Comparison of ENCODE assay signal across 18 cellular contexts in the genomic region with DNA sequence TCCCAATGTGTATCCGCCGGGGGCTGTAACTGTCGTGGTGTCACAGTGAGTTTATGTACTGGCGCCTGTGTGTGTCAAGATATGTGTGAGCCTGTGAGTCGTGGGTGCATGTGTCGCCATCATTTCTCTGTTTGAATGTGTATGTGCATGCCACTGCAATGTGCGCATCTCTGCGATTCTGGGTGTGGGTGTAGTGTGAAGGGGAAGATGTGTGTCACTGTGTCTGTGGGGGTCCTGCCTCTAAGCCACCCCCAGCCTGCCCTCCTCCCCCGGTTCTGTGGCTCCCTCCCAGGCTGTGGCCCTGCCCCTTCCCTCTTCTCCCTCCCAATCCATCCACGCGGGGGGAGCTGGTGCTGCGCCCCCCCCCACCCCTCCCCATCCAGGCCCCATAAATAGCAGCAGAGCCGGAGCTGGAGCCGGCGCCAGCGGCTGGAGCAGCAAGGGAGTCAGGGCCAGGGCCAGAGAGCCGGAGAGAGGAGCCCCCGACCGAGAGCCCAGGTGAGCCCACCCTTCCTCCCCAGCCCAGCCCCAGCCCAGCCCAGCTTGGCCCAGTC. TPM values are rescaled to one million over a fixed set of nuclear protein-coding genes. Genes with fewer than 3 reads are reported as not detected.
DNase-seq lines count a peak whose midpoint lies in the region; ATAC-seq and TF ChIP-seq lines count a peak whose summit lies in the region.
"Had no signal": no experiment of that assay in that cellular context is flagged by ENCODE, and none has a peak within 500 bp of the region (broad histone marks: within the 10 kb centered on the region; RNA-seq: fewer than 3 reads in every experiment).

A gene (plus strand): TSS at position 419 of the 554 bp plus-strand sequence. CDS start 1,375 bp downstream, outside the sequence.

- peaks cover 2% of the 10 kb centered on the region for H3K27me3 Mint-ChIP-seq in activated naive CD8-positive, alpha-beta T cell treated with anti-CD3 and anti-CD28 coated beads, Interleukin-2, amount 10 ng/mL, durations not matched to agents 7 days and 5 days

- H3K27me3 ChIP-seq in neural cell (ENCODE audit: insufficient read depth, low read depth, low read length) = no peaks in the 10 kb centered on the region
- peaks cover 4% of the 10 kb centered on the region for H3K27me3 ChIP-seq in transverse colon
- H3K27me3 ChIP-seq: neutrophil, uterus had no signal

- H3K4me3 ChIP-seq in neural cell (ENCODE audit: low read length) (no peak within 1 kb of the TSS), transverse colon (no peak within 1 kb of the TSS)
- H3K4me3 ChIP-seq: esophagus muscularis mucosa, SJSA1, smooth muscle cell, uterus had no signal

- POLR2A ChIA-PET in activated naive CD8-positive, alpha-beta T cell treated with anti-CD3 and anti-CD28 coated beads, Interleukin-2, amount 10 ng/mL, durations not matched to agents 7 days and 5 days (lab: Charles Lee) = interaction anchor here (1.0 to 1.4 kb wide), 2 partner anchors 10 to 19 kb away, joined by 3 read pairs; a partner anchor contains a TSS

- peak; percentile 37 for DNase-seq in activated T-cell treated with anti-CD3 and anti-CD28 coated beads for 24 hours (ENCODE audit: low read depth)
- no peak for DNase-seq in activated T-cell treated with anti-CD3 and anti-CD28 coated beads, Interleukin-2, amount 50 U/mL, for 1 hour
- DNase-seq in activated naive CD8-positive, alpha-beta T cell treated with anti-CD3 and anti-CD28 coated beads, Interleukin-2, amount 10 ng/mL, durations not matched to agents 7 days and 5 days = no peak
- DNase-seq in stimulated activated effector memory CD8-positive, alpha-beta T cell treated with anti-CD3 and anti-CD28 coated beads, Interleukin-12 subunit alpha, Interleukin-12 subunit beta, amount 100 ng/mL, for 72 hours (ENCODE audit: low spot score in 2 of 2) = peak; percentile 38 to 69
- DNase-seq in transverse colon = no peak
- DNase-seq: DMS153, HFFc6, MM.1S, uterus had no signal

- ATAC-seq in activated naive CD8-positive, alpha-beta T cell treated with anti-CD3 and anti-CD28 coated beads, Interleukin-2, amount 10 ng/mL, durations not matched to agents 7 days and 5 days (ENCODE audit: low read depth) = no peak
- ATAC-seq in stimulated activated effector memory CD8-positive, alpha-beta T cell treated with anti-CD3 and anti-CD28 coated beads, Interleukin-12 subunit alpha, Interleukin-12 subunit beta, amount 100 ng/mL, for 72 hours = peak; percentile 97
- ATAC-seq in GM18907 (IDR thresholded peaks at IDR 0.05; ENCODE audit: unreplicated experiment) = no peak
- no peak for ATAC-seq in HG02981 (IDR thresholded peaks at IDR 0.05; ENCODE audit: unreplicated experiment)

- H4K20me1 ChIP-seq in neural cell (ENCODE audit: insufficient read depth) = no peaks in the 10 kb centered on the region

- H3K9ac ChIP-seq in neural cell (ENCODE audit: low read length) = no peak within 1 kb of the TSS

- H3K4me1 ChIP-seq in transverse colon = peaks cover 6 to 33% (median 18%) of the 10 kb centered on the region in 4 donors
- H3K4me1 ChIP-seq: SJSA1, uterus had no signal

- in situ Hi-C loops in transverse colon (cut with MboI; ENCODE audit: low pct_ligation_motif_present in 1 of 4, low pct_unique_long_range_greater_than_20kb in 1 of 4, low sequenced_read_pairs in 3 of 4) = no loop called here

- no peaks in the 10 kb centered on the region for H3K79me2 ChIP-seq in neural cell (replicated peaks; ENCODE audit: insufficient read depth, low read length)

- H3K27ac Mint-ChIP-seq in activated naive CD8-positive, alpha-beta T cell treated with anti-CD3 and anti-CD28 coated beads, Interleukin-2, amount 10 ng/mL, durations not matched to agents 7 days and 5 days = peak within 1 kb of the TSS; percentile 33
- peak within 1 kb of the TSS; percentile 13 for H3K27ac Mint-ChIP-seq in stimulated activated effector memory CD8-positive, alpha-beta T cell treated with anti-CD3 and anti-CD28 coated beads, Interleukin-12 subunit alpha, Interleukin-12 subunit beta, amount 100 ng/mL, for 72 hours
- H3K27ac Mint-ChIP-seq: HFFc6 had no signal

- 65% methylated on average over 14 of the region's 19 CpGs; no CpG with 5 or more reads in 1 of the 2 donors for WGBS in transverse colon (ENCODE audit: low coverage in 1 of 2), 2 donors

- H3F3A ChIP-seq in neural cell (ENCODE audit: insufficient read depth, low read length, poor library complexity, severe bottlenecking) = no peaks in the 10 kb centered on the region

- H3K27ac ChIP-seq in neural cell (ENCODE audit: low read length) (no peak within 1 kb of the TSS), transverse colon (no peak within 1 kb of the TSS)
- H3K27ac ChIP-seq: esophagus muscularis mucosa, neutrophil, SJSA1, uterus had no signal

- no peaks in the 10 kb centered on the region for H3K36me3 ChIP-seq in neural cell (ENCODE audit: insufficient read depth, low read length)
- H3K36me3 ChIP-seq in transverse colon = no peaks in the 10 kb centered on the region
- H3K36me3 ChIP-seq: esophagus muscularis mucosa, neutrophil, SJSA1, uterus had no signal

- TF ChIP-seq CTCF in neural cell (IDR thresholded peaks at IDR 0.05; ENCODE audit: poor library complexity, severe bottlenecking) = no peak
- no peak for TF ChIP-seq CTCF in transverse colon (IDR thresholded peaks at IDR 0.05)

- H3K4me3 Mint-ChIP-seq in activated naive CD8-positive, alpha-beta T cell treated with anti-CD3 and anti-CD28 coated beads, Interleukin-2, amount 10 ng/mL, durations not matched to agents 7 days and 5 days = no peak within 1 kb of the TSS
- H3K4me3 Mint-ChIP-seq in stimulated activated effector memory CD8-positive, alpha-beta T cell treated with anti-CD3 and anti-CD28 coated beads, Interleukin-12 subunit alpha, Interleukin-12 subunit beta, amount 100 ng/mL, for 72 hours = peak within 1 kb of the TSS; percentile 25
- H3K4me3 Mint-ChIP-seq: HFFc6 had no signal

- no peaks in the 10 kb centered on the region for H3K36me3 Mint-ChIP-seq in activated naive CD8-positive, alpha-beta T cell treated with anti-CD3 and anti-CD28 coated beads, Interleukin-2, amount 10 ng/mL, durations not matched to agents 7 days and 5 days
- H3K36me3 Mint-ChIP-seq in stimulated activated effector memory CD8-positive, alpha-beta T cell treated with anti-CD3 and anti-CD28 coated beads, Interleukin-12 subunit alpha, Interleukin-12 subunit beta, amount 100 ng/mL, for 72 hours = no peaks in the 10 kb centered on the region

- H3K9me3 Mint-ChIP-seq in activated naive CD8-positive, alpha-beta T cell treated with anti-CD3 and anti-CD28 coated beads, Interleukin-2, amount 10 ng/mL, durations not matched to agents 7 days and 5 days = no peaks in the 10 kb centered on the region
- no peaks in the 10 kb centered on the region for H3K9me3 Mint-ChIP-seq in stimulated activated effector memory CD8-positive, alpha-beta T cell treated with anti-CD3 and anti-CD28 coated beads, Interleukin-12 subunit alpha, Interleukin-12 subunit beta, amount 100 ng/mL, for 72 hours
- H3K9me3 Mint-ChIP-seq: HFFc6 had no signal

- no peaks in the 10 kb centered on the region for H3K9me2 ChIP-seq in neural cell (ENCODE audit: insufficient read depth, low read length)

- no peak within 1 kb of the TSS for H3K4me2 ChIP-seq in neural cell (ENCODE audit: low read length)
- H3K4me2 ChIP-seq: smooth muscle cell had no signal

- H3K4me1 Mint-ChIP-seq in activated naive CD8-positive, alpha-beta T cell treated with anti-CD3 and anti-CD28 coated beads, Interleukin-2, amount 10 ng/mL, durations not matched to agents 7 days and 5 days = peaks cover 13% of the 10 kb centered on the region
- peaks cover 31% of the 10 kb centered on the region for H3K4me1 Mint-ChIP-seq in stimulated activated effector memory CD8-positive, alpha-beta T cell treated with anti-CD3 and anti-CD28 coated beads, Interleukin-12 subunit alpha, Interleukin-12 subunit beta, amount 100 ng/mL, for 72 hours

- no peak for TF ChIP-seq RAD21 in neural cell (conservative IDR thresholded peaks at IDR 0.05)

- intact Hi-C loops in transverse colon (cut with DNase I; ENCODE audit: low total_unique reads) = no loop called here

- H3K9me3 ChIP-seq in neural cell (ENCODE audit: low read length) = no peaks in the 10 kb centered on the region
- H3K9me3 ChIP-seq in transverse colon = no peaks in the 10 kb centered on the region
- H3K9me3 ChIP-seq: esophagus muscularis mucosa, neutrophil, SJSA1, uterus had no signal

- H2AFZ ChIP-seq in neural cell (ENCODE audit: low read depth, low read length) = no peak within 1 kb of the TSS

- TF ChIP-seq EP300 in neural cell (conservative IDR thresholded peaks at IDR 0.05; ENCODE audit: poor library complexity, severe bottlenecking) (no peak), transverse colon (IDR thresholded peaks at IDR 0.05; ENCODE audit: low read depth) (no peak)

- no peak for TF ChIP-seq POLR2A in transverse colon (IDR thresholded peaks at IDR 0.05)

TF ChIP-seq in neural cell, 6 proteins besides CTCF, POLR2A, EP300 and RAD21 (continues in another document):
- TF ChIP-seq SMC3 (conservative IDR thresholded peaks at IDR 0.05; ENCODE audit: poor library complexity) (no peak), POLR2AphosphoS5 (IDR thresholded peaks at IDR 0.05) (peak; percentile 19), TAF1 (IDR thresholded peaks at IDR 0.05; ENCODE audit: low read depth) (no peak)

RNA-seq across cellular contexts. Expression of the gene that starts here (rescaled TPM):
- under 1 TPM in 1 of 2 experiments, not detected in 1; 0.14 TPM for total RNA-seq in activated naive CD8-positive, alpha-beta T cell treated with anti-CD3 and anti-CD28 coated beads, Interleukin-2, amount 10 ng/mL, durations not matched to agents 7 days and 5 days
- 2.3 and 4.1 TPM in 2 replicates for polyA plus RNA-seq in neural cell
- 0.23 and 1.2 TPM in 2 replicates for polyA minus RNA-seq in neural cell
- total RNA-seq in transverse colon = 1 to 10 TPM in 1 of 4 donors, not detected in 3; 3.4 TPM
- total RNA-seq: HFFc6, HT-29, liver, SJSA1, smooth muscle cell had no signal
- polyA plus RNA-seq: smooth muscle cell had no signal

Comparison
In these comparisons a context has a peak if more than half of its experiments do, and no peak if none do; other contexts are left out.
1. DNase-seq: peak in activated T-cell treated with anti-CD3 and anti-CD28 coated beads for 24 hours (single experiment) and stimulated activated effector memory CD8-positive, alpha-beta T cell treated with anti-CD3 and anti-CD28 coated beads, Interleukin-12 subunit alpha, Interleukin-12 subunit beta, amount 100 ng/mL, for 72 hours (2 of 2); none in activated T-cell treated with anti-CD3 and anti-CD28 coated beads, Interleukin-2, amount 50 U/mL, for 1 hour (single experiment), activated naive CD8-positive, alpha-beta T cell treated with anti-CD3 and anti-CD28 coated beads, Interleukin-2, amount 10 ng/mL, durations not matched to agents 7 days and 5 days (single experiment) and transverse colon (single experiment).